Comparison of ENCODE assay signal across 12 cellular contexts in the genomic region with DNA sequence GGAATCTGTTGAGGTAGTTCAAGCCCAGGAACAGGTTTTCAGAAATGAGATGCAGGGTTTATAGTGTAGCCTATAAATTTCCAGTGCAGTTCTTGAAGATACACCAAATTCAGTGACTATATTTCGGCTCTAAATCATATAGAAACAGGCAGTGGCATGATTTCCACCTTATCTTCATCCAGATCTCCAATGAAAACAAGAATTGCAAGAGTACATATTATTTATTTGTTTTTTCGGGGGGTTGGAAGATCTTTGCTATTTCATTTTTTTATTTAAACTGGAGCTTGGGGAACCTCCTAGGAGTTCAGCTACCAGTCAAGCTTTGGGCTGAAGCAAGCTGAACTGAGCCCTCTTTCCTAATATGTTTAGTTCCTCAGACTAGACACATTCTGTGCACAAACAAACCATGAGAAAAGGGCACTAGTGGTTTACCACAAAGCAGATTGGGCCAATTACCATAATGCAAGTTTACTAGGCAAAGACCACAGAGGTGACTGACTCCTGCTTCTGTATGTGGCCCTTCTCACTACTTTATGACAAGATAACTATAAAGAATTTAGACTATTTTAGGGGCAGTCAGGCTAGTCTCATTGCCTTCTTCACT.
A peak's percentile ranks its signal among the peaks of the same experiment; 100 is the strongest.
DNase-seq lines count a peak whose midpoint lies in the region; ATAC-seq and TF ChIP-seq lines count a peak whose summit lies in the region.
"Had no signal": no experiment of that assay in that cellular context is flagged by ENCODE, and none has a peak within 500 bp of the region (broad histone marks: within the 10 kb centered on the region; RNA-seq: fewer than 3 reads in every experiment).

No MANE protein-coding gene starts in this region.

- H3K27ac ChIP-seq in body of pancreas (no peak overlapping the region), rectal smooth muscle tissue (ENCODE audit: low read depth, low read length) (peak overlapping the region; percentile 74)
- H3K27ac ChIP-seq: SJSA1 had no signal

- H3K27me3 ChIP-seq in body of pancreas (no peaks in the 10 kb centered on the region), rectal smooth muscle tissue (ENCODE audit: control insufficient read depth, insufficient read depth, low read length) (no peaks in the 10 kb centered on the region)
- H3K27me3 ChIP-seq: SJSA1 had no signal

- H3K9ac ChIP-seq in rectal smooth muscle tissue (ENCODE audit: low read length): no peak overlapping the region

- TF ChIP-seq POLR2A in body of pancreas (IDR thresholded peaks at IDR 0.05): no peak

- no peaks in the 10 kb centered on the region for H3K9me3 ChIP-seq in body of pancreas
- H3K9me3 ChIP-seq: HAP-1, SJSA1 had no signal

- intact Hi-C loops in body of pancreas (cut with DNase I): no loop called here

- DNase-seq in body of pancreas (peak in 1 of 4 donors; percentile 32), NCI-H1417 treated with DMSO at 0.1 percent for 48 hours (lab: John Stamatoyannopoulos, UW) (no peak)
- DNase-seq in activated CD8-positive, alpha-beta memory T cell treated with anti-CD3 and anti-CD28 coated beads, Interleukin-2, amount 50 U/mL, for 4 hours: no peak
- DNase-seq: activated CD4-positive, CD25-positive, alpha-beta regulatory T cell treated with anti-CD3 and anti-CD28 coated beads, Interleukin-2, amount 50 U/mL, for 72 hours; CD8-positive, alpha-beta T cell had no signal

- 46 to 60% methylated on average over 2 of the region's 2 CpGs for WGBS in body of pancreas, 2 donors

- H3K4me3 ChIP-seq in body of pancreas: no peak overlapping the region
- H3K4me3 ChIP-seq in rectal smooth muscle tissue (ENCODE audit: low read length): no peak overlapping the region
- H3K4me3 ChIP-seq: HAP-1, SJSA1 had no signal

- TF ChIP-seq CTCF in body of pancreas (IDR thresholded peaks at IDR 0.05): no peak

- ATAC-seq in GM18867 (IDR thresholded peaks at IDR 0.05; ENCODE audit: unreplicated experiment): peak; percentile 90
- peak; percentile 72 for ATAC-seq in HG03520 (IDR thresholded peaks at IDR 0.05; ENCODE audit: unreplicated experiment)
- ATAC-seq in body of pancreas: peak; percentile 22
- ATAC-seq in GM19452 (IDR thresholded peaks at IDR 0.05; ENCODE audit: unreplicated experiment): no peak
- no peak for ATAC-seq in HG02885 (IDR thresholded peaks at IDR 0.05; ENCODE audit: poor library complexity, unreplicated experiment)
- ATAC-seq: CD8-positive, alpha-beta T cell had no signal

- H3K36me3 ChIP-seq in body of pancreas (replicated peaks in 1 of 2; ENCODE audit: insufficient read depth in 1 of 2, low read depth in 2 of 2) (no peaks in the 10 kb centered on the region), rectal smooth muscle tissue (ENCODE audit: control insufficient read depth, insufficient read depth, low read length) (no peaks in the 10 kb centered on the region)
- H3K36me3 ChIP-seq: HAP-1, SJSA1 had no signal

- H3K4me1 ChIP-seq in body of pancreas (peaks cover 23% of the 10 kb centered on the region), rectal smooth muscle tissue (ENCODE audit: control insufficient read depth, insufficient read depth, low read length) (peaks cover 13% of the 10 kb centered on the region)
- H3K4me1 ChIP-seq: HAP-1, SJSA1 had no signal

Comparison
In these comparisons a context has a peak if more than half of its experiments do, and no peak if none do; other contexts are left out.
1. ATAC-seq: peak in GM18867 (single experiment), HG03520 (single experiment) and body of pancreas (single experiment); none in GM19452 (single experiment) and HG02885 (single experiment).